ENCODE assay signal across 27 cellular contexts in the genomic region with DNA sequence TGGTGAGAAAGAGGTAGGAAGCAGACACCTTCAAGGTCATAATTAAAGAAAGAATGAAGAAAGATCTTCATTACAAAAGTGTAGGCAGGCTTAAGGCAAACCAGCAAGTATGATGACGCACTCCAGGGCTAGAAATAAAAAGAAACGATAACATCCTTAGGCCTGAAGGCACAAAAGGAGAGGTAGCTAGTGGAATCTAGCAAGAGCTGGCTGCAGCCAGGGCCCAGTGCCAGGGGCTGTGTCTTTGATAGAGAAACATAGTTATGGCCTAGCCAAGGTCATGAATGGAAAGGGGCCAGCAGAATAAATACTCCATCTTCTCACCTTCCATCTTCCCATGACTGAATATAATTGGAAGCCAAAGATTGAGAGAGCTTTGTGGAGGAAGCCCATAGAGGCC. TPM values are rescaled to one million over a fixed set of nuclear protein-coding genes. Genes with fewer than 3 reads are reported as not detected.
"Had no signal": no experiment of that assay in that cellular context is flagged by ENCODE, and none has a peak within 500 bp of the region (broad histone marks: within the 10 kb centered on the region; RNA-seq: fewer than 3 reads in every experiment).

No MANE protein-coding gene starts in this region.

- ATAC-seq: activated CD8-positive, alpha-beta memory T cell treated with anti-CD3 and anti-CD28 coated beads, Interleukin-2, amount 10 ng/mL, durations not matched to agents 7 days and 5 days; PC-3; T-helper 17 cell had no signal

- H3K27me3 ChIP-seq: ascending aorta, cardiac muscle cell, MG63 had no signal

- H3K36me3 ChIP-seq: ascending aorta, cardiac muscle cell, MG63 had no signal

- FAIRE-seq: RCC 7860, TTC549 had no signal

- H3K27ac ChIP-seq: ascending aorta, cardiac muscle cell had no signal

- DNase-seq: activated B cell treated with CpG ODN at 0.5 μM for 24 hours; activated CD4-positive, alpha-beta T cell treated with anti-CD3 and anti-CD28 coated beads for 1 hour; activated CD4-positive, alpha-beta T cell treated with anti-CD3 and anti-CD28 coated beads, Interleukin-2, amount 10 ng/mL, durations not matched to agents 24 days and 14 days; activated CD4-positive, alpha-beta T cell treated with anti-CD3 and anti-CD28 coated beads, Interleukin-2, amount 50 U/mL, for 48 hours; activated CD8-positive, alpha-beta memory T cell treated with anti-CD3 and anti-CD28 coated beads, Interleukin-2, amount 10 ng/mL, durations not matched to agents 7 days and 5 days; activated effector memory CD4-positive, alpha-beta T cell treated with Interleukin-2 at 50 U/mL for 16 hours; activated naive CD4-positive, alpha-beta T cell; activated T-cell treated with anti-CD3 and anti-CD28 coated beads, Interleukin-2, amount 50 U/mL, for 24 hours; amniotic stem cell; KG1; MG63; MV-4-11; NCI-H1092 treated with DMSO at 0.1 percent for 48 hours; NCI-H1417 treated with DMSO at 0.1 percent for 48 hours; NCI-H187; NCI-H2081; NCI-H510A treated with DMSO at 0.1 percent for 48 hours; PC-3; SIG-M5; T-helper 17 cell; T1000 had no signal

- H3K4me3 ChIP-seq: ascending aorta, cardiac muscle cell, MG63 had no signal

- H3K4me1 ChIP-seq: ascending aorta had no signal

- H3K9me3 ChIP-seq: ascending aorta, MG63 had no signal

RNA-seq across cellular contexts. Expression of gene SH3TC2, which starts 6.8 kb away (rescaled TPM):
- total RNA-seq: activated B cell treated with CpG ODN at 0.5 μM for 24 hours; activated CD4-positive, alpha-beta T cell treated with anti-CD3 and anti-CD28 coated beads, Interleukin-2, amount 10 ng/mL, durations not matched to agents 24 days and 14 days; activated CD8-positive, alpha-beta memory T cell treated with anti-CD3 and anti-CD28 coated beads, Interleukin-2, amount 10 ng/mL, durations not matched to agents 7 days and 5 days; activated T-helper 1 cell treated with anti-CD3 and anti-CD28 coated beads, Interleukin-12 subunit alpha, Interleukin-12 subunit beta, Interleukin-2, Interleukin-4 antibody, amounts not matched to agents 30 ng/mL and 10 ng/mL and 1 ng/mL, durations not matched to agents 14 hours and 24 hours and 36 hours had no signal
- polyA plus RNA-seq: IgD-negative memory B cell had no signal
